Comparison of ENCODE assay signal across 13 cellular contexts in genomic region chr17:80742581-80743180, GRCh38.
DNase-seq lines count a peak whose midpoint lies in the region; ATAC-seq, FAIRE-seq and TF ChIP-seq lines count a peak whose summit lies in the region.
"Had no signal": no experiment of that assay in that cellular context is flagged by ENCODE, and none has a peak within 500 bp of the region (broad histone marks: within the 10 kb centered on the region; RNA-seq: fewer than 3 reads in every experiment).

No MANE protein-coding gene starts in this region.

- POLR2A ChIA-PET in IMR-90 (lab: Charles Lee; ENCODE audit: unreplicated experiment) = no interaction called here
- POLR2A ChIA-PET in K562 (lab: Yijun Ruan, JAX) = interaction anchor here (1.2 kb wide), 1 partner anchor 10 kb away, joined by 6 read pairs; no protein-coding TSS in a partner anchor

- peaks cover 0 to 1% of the 10 kb centered on the region in 2 donors for H3K9me3 Mint-ChIP-seq in activated T-cell treated with anti-CD3 and anti-CD28 coated beads, Interleukin-2, amount 50 U/mL, for 72 hours

- H3K4me3 ChIP-seq in IMR-90 (ENCODE audit: insufficient read depth, low read depth, low read length) = no peak overlapping the region
- no peak overlapping the region for H3K4me3 ChIP-seq in K562
- peak overlapping the region in 1 of 4 donors; percentile 39 for H3K4me3 ChIP-seq in gastrocnemius medialis
- no peak overlapping the region for H3K4me3 ChIP-seq in aorta (ENCODE audit: low read length in 2 of 2)

- H3K9me1 ChIP-seq in IMR-90 (ENCODE audit: insufficient read depth, low read length) (peaks cover 15% of the 10 kb centered on the region; the same call in 1 of the 2 replicates), K562 (ENCODE audit: control insufficient read depth, insufficient read depth, low read length) (no peaks in the 10 kb centered on the region)

- H3K9ac ChIP-seq in IMR-90 (ENCODE audit: low read depth, low read length) (no peak overlapping the region), K562 (ENCODE audit: insufficient read depth in 1 of 2, low read depth in 2 of 2, low read length in 2 of 2) (no peak overlapping the region)

- 0 out of 2 replicates have a peak overlapping the region, but pooled peaks have one; percentile 15 for H3K4ac ChIP-seq in IMR-90 (ENCODE audit: low read depth, low read length)

- peak overlapping the region; percentile 44; the same call in 1 of the 3 replicates for H2BK15ac ChIP-seq in IMR-90 (ENCODE audit: low read depth, low read length)

- peak overlapping the region; percentile 41 for H2BK5ac ChIP-seq in IMR-90 (ENCODE audit: low read depth, low read length, poor library complexity, severe bottlenecking)

- TF ChIP-seq RAD21 in IMR-90 (IDR thresholded peaks at IDR 0.05; ENCODE audit: low read length) (no peak), K562 (CRISPR knock-in tag; conservative IDR thresholded peaks at IDR 0.05 in 1 of 2, IDR thresholded peaks at IDR 0.05 in 1 of 2) (no peak)

- peak overlapping the region in 1 of 2 experiments; percentile 34; a peak in 1 of 4 replicates for H4K8ac ChIP-seq in IMR-90 (ENCODE audit: low read depth in 2 of 2, low read length in 2 of 2)

- CTCF ChIA-PET in IMR-90 (lab: Yijun Ruan, JAX) (interaction anchor here (0.6 kb wide), 1 partner anchor 52 kb away, joined by 5 read pairs; no protein-coding TSS in a partner anchor), K562 (lab: Yijun Ruan, JAX; ENCODE audit: low intra/inter-chr PET ratio) (interaction anchor here (0.7 kb wide), 1 partner anchor 192 kb away, joined by 3 read pairs; no protein-coding TSS in a partner anchor)

- peak overlapping the region; percentile 20; the same call in 1 of the 2 replicates for H2AK5ac ChIP-seq in IMR-90 (ENCODE audit: low read depth, low read length)

- no peak overlapping the region for H3K4me2 ChIP-seq in IMR-90 (ENCODE audit: low read depth, low read length)
- no peak overlapping the region for H3K4me2 ChIP-seq in K562 (ENCODE audit: insufficient read depth, low read length)

- WGBS in IMR-90 (ENCODE audit: extremely low coverage in 2 of 2, insufficient read length in 1 of 2), 2 experiments = 61% methylated on average over 4 of the region's 7 CpGs; no CpG with 5 or more reads in 1 of the 2 experiments
- 61% methylated on average over 7 of the region's 7 CpGs for WGBS in K562 (ENCODE audit: insufficient coverage, low coverage, missing lambda C conversion rate)
- WGBS in aorta, 2 donors = 55 to 63% methylated on average over 7 of the region's 7 CpGs

- no peak overlapping the region for H2AK9ac ChIP-seq in IMR-90 (replicated peaks; ENCODE audit: low read depth, low read length, poor library complexity)

- H4K20me1 ChIP-seq in IMR-90 (ENCODE audit: insufficient read depth, low read length) (no peaks in the 10 kb centered on the region), K562 (replicated peaks; ENCODE audit: control insufficient read depth, insufficient read depth, low read length) (no peaks in the 10 kb centered on the region)

- BruUV-seq in IMR-90 (replicated peaks; lab: Mats Ljungman, UMichigan) (no TSS peak), K562 (replicated peaks; lab: Mats Ljungman, UMichigan) (no TSS peak)

- DNase-seq in activated T-cell treated with anti-CD3 and anti-CD28 coated beads, Interleukin-2, amount 50 U/mL, for 72 hours = no peak
- DNase-seq in activated T-cell treated with anti-CD3 and anti-CD28 coated beads for 4 hours (no peak), IMR-90 (no peak), K562 (ENCODE audit: extremely low read depth in 1 of 4, low spot score in 3 of 4) (no peak), gastrocnemius medialis (no peak), erythroblast (lab: John Stamatoyannopoulos, UW) (no peak), aorta (no peak)
- DNase-seq: activated gamma-delta T cell; effector memory CD4-positive, alpha-beta T cell; NCI-H1694 treated with DMSO at 0.1 percent for 48 hours; NCI-H524; SW 1271 had no signal

- peak overlapping the region; percentile 65 to 68 for H3K4me3 Mint-ChIP-seq in activated T-cell treated with anti-CD3 and anti-CD28 coated beads, Interleukin-2, amount 50 U/mL, for 72 hours

- FAIRE-seq in K562 (lab: Jason Lieb, UNC) = no peak

- no peak overlapping the region for H3K56ac ChIP-seq in IMR-90 (ENCODE audit: extremely low read depth, insufficient read depth, low read length)

- H3K23ac ChIP-seq in IMR-90 (ENCODE audit: low read depth, low read length) = peak overlapping the region; percentile 49; the same call in 1 of the 2 replicates

- TF ChIP-seq CTCF in IMR-90 (conservative IDR thresholded peaks at IDR 0.05; ENCODE audit: low read depth, low read length) (no peak), K562 (IDR thresholded peaks at IDR 0.05 in 2 of 3, conservative IDR thresholded peaks at IDR 0.05 in 1 of 3; ENCODE audit: insufficient read depth in 2 of 3, low read depth in 1 of 3, low read length in 3 of 3) (no peak), gastrocnemius medialis (IDR thresholded peaks at IDR 0.05 in 4 of 5, conservative IDR thresholded peaks at IDR 0.05 in 1 of 5) (no peak)

- peak overlapping the region; percentile 77 for H3K14ac ChIP-seq in IMR-90 (replicated peaks; ENCODE audit: low read depth, low read length)

- peak overlapping the region; percentile 0 for H3K27ac Mint-ChIP-seq in activated T-cell treated with anti-CD3 and anti-CD28 coated beads, Interleukin-2, amount 50 U/mL, for 72 hours

- no peaks in the 10 kb centered on the region for H3K27me3 Mint-ChIP-seq in activated T-cell treated with anti-CD3 and anti-CD28 coated beads, Interleukin-2, amount 50 U/mL, for 72 hours (ENCODE audit: low read depth)

- no peak overlapping the region for H3K27ac ChIP-seq in IMR-90 (ENCODE audit: insufficient read depth, low read length)
- H3K27ac ChIP-seq in K562 (ENCODE audit: extremely low read depth, low read depth, low read length) = no peak overlapping the region
- H3K27ac ChIP-seq in gastrocnemius medialis = peak overlapping the region; percentile 79 to 96 (median 84)
- no peak overlapping the region for H3K27ac ChIP-seq in aorta (ENCODE audit: low read depth in 1 of 2, low read length in 2 of 2)

- no peaks in the 10 kb centered on the region for H3K79me2 ChIP-seq in K562 (ENCODE audit: control insufficient read depth, insufficient read depth, low read length)

- H2BK20ac ChIP-seq in IMR-90 (ENCODE audit: low read depth, low read length) = no peak overlapping the region

- TF ChIP-seq POLR2A in IMR-90 (IDR thresholded peaks at IDR 0.05; ENCODE audit: low read depth, low read length) (no peak), K562 (conservative IDR thresholded peaks at IDR 0.05) (no peak), gastrocnemius medialis (IDR thresholded peaks at IDR 0.05) (no peak), erythroblast (IDR thresholded peaks at IDR 0.05; ENCODE audit: low read length) (no peak)

- H4K91ac ChIP-seq in IMR-90 (ENCODE audit: insufficient read depth, low read depth, low read length) = no peak overlapping the region

- dilution Hi-C loops in IMR-90 (cut with HindIII; ENCODE audit: low sequenced_read_pairs, unreplicated experiment) = no loop called here

- H2BK120ac ChIP-seq in IMR-90 (ENCODE audit: low read depth, low read length) = no peak overlapping the region; the same call in 1 of the 2 replicates

- H3K36me3 ChIP-seq in IMR-90 (ENCODE audit: control insufficient read depth, insufficient read depth, low read length) = peaks cover 6% of the 10 kb centered on the region
- peaks cover 18% of the 10 kb centered on the region; the same call in 2 of the 3 replicates for H3K36me3 ChIP-seq in K562 (ENCODE audit: control insufficient read depth, insufficient read depth, low read length)
- no peaks in the 10 kb centered on the region for H3K36me3 ChIP-seq in gastrocnemius medialis
- no peaks in the 10 kb centered on the region for H3K36me3 ChIP-seq in aorta (ENCODE audit: control insufficient read depth in 1 of 2, insufficient read depth in 2 of 2, low read length in 1 of 2)

- in situ Hi-C loops in IMR-90 (cut with MboI; ENCODE audit: low sequenced_read_pairs) (no loop called here), K562 (cut with MboI) (no loop called here), gastrocnemius medialis (cut with MboI; ENCODE audit: low sequenced_read_pairs in 4 of 4) (no loop called here)

- TF ChIP-seq EP300 in K562 (IDR thresholded peaks at IDR 0.05; ENCODE audit: low read length) = no peak

- no peak overlapping the region for H2AFZ ChIP-seq in IMR-90 (replicated peaks; ENCODE audit: low read length, poor library complexity)
- H2AFZ ChIP-seq in K562 (ENCODE audit: low read depth, low read length) = no peak overlapping the region

- H3K18ac ChIP-seq in IMR-90 (ENCODE audit: low read depth, low read length) = no peak overlapping the region; the same call in 1 of the 2 replicates

- peaks cover 8 to 33% of the 10 kb centered on the region in 2 experiments; a peak in 3 of 4 replicates for H3K79me1 ChIP-seq in IMR-90 (ENCODE audit: low read depth in 1 of 2, low read length in 2 of 2)

- H3K4me1 ChIP-seq in IMR-90 (ENCODE audit: control insufficient read depth, insufficient read depth, low read length) (peaks cover 5% of the 10 kb centered on the region), K562 (replicated peaks in 1 of 2; ENCODE audit: control insufficient read depth in 2 of 2, insufficient read depth in 2 of 2, low read length in 2 of 2) (peaks cover 0 to 3% of the 10 kb centered on the region in 2 experiments; a peak in 1 of 5 replicates), gastrocnemius medialis (peaks cover 24 to 28% of the 10 kb centered on the region in 2 donors), aorta (ENCODE audit: control insufficient read depth in 1 of 2, insufficient read depth in 2 of 2, low read length in 2 of 2) (no peaks in the 10 kb centered on the region)

- H3K4me1 Mint-ChIP-seq in activated T-cell treated with anti-CD3 and anti-CD28 coated beads, Interleukin-2, amount 50 U/mL, for 72 hours (ENCODE audit: low read depth) = peaks cover 47% of the 10 kb centered on the region

- ATAC-seq in activated T-cell treated with anti-CD3 and anti-CD28 coated beads, Interleukin-2, amount 50 U/mL, for 72 hours (replicated peaks in 1 of 2) = no peak
- ATAC-seq in IMR-90 (ENCODE audit: low read depth) (no peak; the same call in 1 of the 2 replicates), K562 (no peak), gastrocnemius medialis (no peak), GM21515 (IDR thresholded peaks at IDR 0.05; ENCODE audit: unreplicated experiment) (no peak), aorta (ENCODE audit: low FRiP score) (no peak)

- H3K9me3 ChIP-seq in IMR-90 (ENCODE audit: control insufficient read depth, insufficient read depth, low read length) (peaks cover 4% of the 10 kb centered on the region), K562 (replicated peaks; ENCODE audit: control insufficient read depth, insufficient read depth, low read depth, low read length) (peaks cover 6% of the 10 kb centered on the region; the same call in 1 of the 2 replicates), gastrocnemius medialis (no peaks in the 10 kb centered on the region), aorta (ENCODE audit: control insufficient read depth, low read length) (no peaks in the 10 kb centered on the region)

- peaks cover 6 to 35% of the 10 kb centered on the region in 2 donors for H3K36me3 Mint-ChIP-seq in activated T-cell treated with anti-CD3 and anti-CD28 coated beads, Interleukin-2, amount 50 U/mL, for 72 hours (ENCODE audit: insufficient read depth in 2 of 2)

- H3K27me3 ChIP-seq in IMR-90 (ENCODE audit: control insufficient read depth, insufficient read depth, low read length) (no peaks in the 10 kb centered on the region), K562 (ENCODE audit: control insufficient read depth in 2 of 2, insufficient read depth in 2 of 2, low read length in 2 of 2) (no peaks in the 10 kb centered on the region), gastrocnemius medialis (no peaks in the 10 kb centered on the region), aorta (ENCODE audit: control insufficient read depth in 1 of 2, insufficient read depth in 2 of 2, low read length in 1 of 2) (no peaks in the 10 kb centered on the region)

- intact Hi-C loops in IMR-90 (cut with micrococcal nuclease) = no loop called here
- intact Hi-C loops in K562 (cut with micrococcal nuclease) = no loop called here
- intact Hi-C loops in gastrocnemius medialis (cut with DNase I; ENCODE audit: low total_unique reads) = no loop called here
- intact Hi-C loops in aorta (cut with DNase I) = no loop called here

- no peak overlapping the region for H4K5ac ChIP-seq in IMR-90 (ENCODE audit: low read depth, low read length)

Comparison
In these comparisons a context has a peak if more than half of its experiments do, and no peak if none do; other contexts are left out.
1. H3K27ac ChIP-seq: peak in gastrocnemius medialis (4 of 4); none in IMR-90 (single experiment), K562 (single experiment) and aorta (0 of 2).